In genomic region chr12:23493690-23494101, GRCh38 we compare ENCODE assay signal across 21 cellular contexts.
"Had no signal": no experiment of that assay in that cellular context is flagged by ENCODE, and none has a peak within 500 bp of the region (broad histone marks: within the 10 kb centered on the region; RNA-seq: fewer than 3 reads in every experiment).

No MANE protein-coding gene starts in this region.

- H3K4me2 ChIP-seq: hepatocyte, smooth muscle cell had no signal

- H3K4me3 ChIP-seq: hepatocyte, sigmoid colon, smooth muscle cell, transverse colon, uterus had no signal

- H3K27me3 ChIP-seq: hepatocyte, sigmoid colon, transverse colon, uterus had no signal

- H3K27ac ChIP-seq: hepatocyte, sigmoid colon, transverse colon, uterus had no signal

- H3K9me3 ChIP-seq: uterus had no signal

- H2AFZ ChIP-seq: hepatocyte had no signal

- DNase-seq: activated CD4-positive, alpha-beta T cell treated with anti-CD3 and anti-CD28 coated beads for 1 hour; activated CD4-positive, alpha-beta T cell treated with anti-CD3 and anti-CD28 coated beads, Interleukin-2, amount 50 U/mL, for 1 hour; activated CD8-positive, alpha-beta T cell treated with anti-CD3 and anti-CD28 coated beads, Interleukin-2, amount 10 ng/mL, durations not matched to agents 7 days and 5 days; activated gamma-delta T cell treated with Interleukin-2 at 50 U/mL for 16 hours; anterior cingulate cortex; dermis blood vessel endothelial cell; effector CD8-positive, alpha-beta T cell; erythroblast; foreskin fibroblast; glutamatergic neuron; immature natural killer cell; left ventricle myocardium superior; nucleus accumbens; sigmoid colon; stimulated activated CD4-positive, alpha-beta T cell treated with anti-CD3 and anti-CD28 coated beads, Interleukin-15, amount 100 ng/mL, for 24 hours; T-helper 9 cell; transverse colon; uterus had no signal

- H3K36me3 ChIP-seq: sigmoid colon, transverse colon, uterus had no signal

- H3K4me1 ChIP-seq: sigmoid colon, transverse colon, uterus had no signal

- ATAC-seq: activated CD8-positive, alpha-beta T cell treated with anti-CD3 and anti-CD28 coated beads, Interleukin-2, amount 10 ng/mL, durations not matched to agents 7 days and 5 days; left ventricle myocardium superior; stimulated activated memory B cell treated with anti-CD40 and anti-IgM and Interleukin-4, amounts not matched to agents 10 μg/mL and 1 μg/mL and 100 μg/mL, for 72 hours had no signal

- H3K79me2 ChIP-seq: hepatocyte had no signal
